In the genomic region with DNA sequence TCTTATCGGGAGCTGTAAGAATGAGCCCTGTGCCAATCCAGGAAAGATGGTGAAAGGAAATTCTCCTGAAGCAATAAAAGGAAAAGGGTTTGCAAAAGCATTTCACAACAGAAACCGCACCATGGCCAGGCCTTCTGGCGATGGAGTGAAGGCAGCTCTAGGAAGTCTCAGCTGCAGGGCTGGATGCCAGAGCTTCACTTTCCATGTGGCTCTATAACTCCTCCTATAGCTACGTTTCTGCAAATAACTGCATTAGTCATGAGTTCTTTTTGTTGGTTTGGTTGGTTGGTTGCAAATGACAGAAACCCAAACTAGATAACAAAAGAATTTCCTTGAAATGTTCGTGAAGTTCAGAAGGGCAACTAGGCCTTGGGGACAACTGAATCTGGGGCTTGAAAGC, we compare ENCODE assay signal across 13 cellular contexts.
A peak's percentile ranks its signal among the peaks of the same experiment; 100 is the strongest.
DNase-seq lines count a peak whose midpoint lies in the region; ATAC-seq and TF ChIP-seq lines count a peak whose summit lies in the region.
"Had no signal": no experiment of that assay in that cellular context is flagged by ENCODE, and none has a peak within 500 bp of the region (broad histone marks: within the 10 kb centered on the region; RNA-seq: fewer than 3 reads in every experiment).

No MANE protein-coding gene starts in this region.

- ATAC-seq in left colon (peak; percentile 41), GM18858 (IDR thresholded peaks at IDR 0.05; ENCODE audit: unreplicated experiment) (no peak), HG02571 (IDR thresholded peaks at IDR 0.05; ENCODE audit: unreplicated experiment) (no peak)

- H3K4me1 Mint-ChIP-seq in CD14-positive monocyte, result peaks cover 62% of the 10 kb centered on the region
- H3K4me1 Mint-ChIP-seq in activated T-helper 2 cell treated with anti-CD3 and anti-CD28 coated beads, Interferon-gamma antibody, Interleukin-2, Interleukin-4, amounts not matched to agents 10 μg/mL and 5 μg/mL and 100 μg/mL, durations not matched to agents 14 hours and 24 hours and 36 hours (ENCODE audit: low read depth), result peaks cover 39% of the 10 kb centered on the region

- intact Hi-C loops in CD14-positive monocyte (cut with micrococcal nuclease), result loop anchor here (5.0 to 10.0 kb wide), 5 partner anchors 86 to 436 kb away; partner anchors contain the start of genes PGM2 (in 1 of the 2) and RELL1 (in 1 of the 2)
- intact Hi-C loops in activated T-helper 2 cell treated with anti-CD3 and anti-CD28 coated beads, Interferon-gamma antibody, Interleukin-2, Interleukin-4, amounts not matched to agents 10 μg/mL and 5 μg/mL and 100 μg/mL, durations not matched to agents 14 hours and 24 hours and 36 hours (cut with micrococcal nuclease), result loop anchor here (1.0 to 5.0 kb wide), 6 partner anchors 65 to 436 kb away; partner anchors contain the start of gene TBC1D1
- intact Hi-C loops in left colon (cut with DNase I, micrococcal nuclease), result loop anchor here in 1 of 2 donors (10.0 kb wide), 1 partner anchor 433 kb away; no protein-coding TSS in a partner anchor

- H3K27ac Mint-ChIP-seq in CD14-positive monocyte, result peak overlapping the region; percentile 73 to 88 (median 83)
- peak overlapping the region; percentile 88 for H3K27ac Mint-ChIP-seq in activated T-helper 2 cell treated with anti-CD3 and anti-CD28 coated beads, Interferon-gamma antibody, Interleukin-2, Interleukin-4, amounts not matched to agents 10 μg/mL and 5 μg/mL and 100 μg/mL, durations not matched to agents 14 hours and 24 hours and 36 hours
- H3K27ac Mint-ChIP-seq: activated naive CD8-positive, alpha-beta T cell treated with anti-CD3 and anti-CD28 coated beads, Interleukin-2, amount 10 ng/mL, durations not matched to agents 7 days and 5 days had no signal

- no peak overlapping the region for H3K4me3 Mint-ChIP-seq in CD14-positive monocyte
- no peak overlapping the region for H3K4me3 Mint-ChIP-seq in activated T-helper 2 cell treated with anti-CD3 and anti-CD28 coated beads, Interferon-gamma antibody, Interleukin-2, Interleukin-4, amounts not matched to agents 10 μg/mL and 5 μg/mL and 100 μg/mL, durations not matched to agents 14 hours and 24 hours and 36 hours (ENCODE audit: low read depth)
- H3K4me3 Mint-ChIP-seq: activated naive CD8-positive, alpha-beta T cell treated with anti-CD3 and anti-CD28 coated beads, Interleukin-2, amount 10 ng/mL, durations not matched to agents 7 days and 5 days had no signal

- H3K9me3 Mint-ChIP-seq in CD14-positive monocyte, result peaks cover 4 to 13% (median 7%) of the 10 kb centered on the region in 7 donors
- no peaks in the 10 kb centered on the region for H3K9me3 Mint-ChIP-seq in activated T-helper 2 cell treated with anti-CD3 and anti-CD28 coated beads, Interferon-gamma antibody, Interleukin-2, Interleukin-4, amounts not matched to agents 10 μg/mL and 5 μg/mL and 100 μg/mL, durations not matched to agents 14 hours and 24 hours and 36 hours
- H3K9me3 Mint-ChIP-seq: activated naive CD8-positive, alpha-beta T cell treated with anti-CD3 and anti-CD28 coated beads, Interleukin-2, amount 10 ng/mL, durations not matched to agents 7 days and 5 days had no signal

- H3K27me3 Mint-ChIP-seq in CD14-positive monocyte (ENCODE audit: low read depth in 3 of 3), result no peaks in the 10 kb centered on the region
- no peaks in the 10 kb centered on the region for H3K27me3 Mint-ChIP-seq in activated T-helper 2 cell treated with anti-CD3 and anti-CD28 coated beads, Interferon-gamma antibody, Interleukin-2, Interleukin-4, amounts not matched to agents 10 μg/mL and 5 μg/mL and 100 μg/mL, durations not matched to agents 14 hours and 24 hours and 36 hours (ENCODE audit: low read depth)
- H3K27me3 Mint-ChIP-seq: activated naive CD8-positive, alpha-beta T cell treated with anti-CD3 and anti-CD28 coated beads, Interleukin-2, amount 10 ng/mL, durations not matched to agents 7 days and 5 days had no signal

- DNase-seq in CD14-positive monocyte (ENCODE audit: low spot score) (no peak), Kasumi-1 (lab: John Stamatoyannopoulos, UW) (peak; percentile 79 to 80), left colon (peak; percentile 34 to 56), KG1 (lab: John Stamatoyannopoulos, UW) (no peak), NCI-H82 treated with DMSO at 0.1 percent for 48 hours (lab: John Stamatoyannopoulos, UW; ENCODE audit: unreplicated experiment) (no peak)
- no peak for DNase-seq in activated T-helper 2 cell treated with anti-CD3 and anti-CD28 coated beads, Interferon-gamma antibody, Interleukin-2, Interleukin-4, amounts not matched to agents 10 μg/mL and 5 μg/mL and 100 μg/mL, durations not matched to agents 14 hours and 24 hours and 36 hours (ENCODE audit: low spot score)
- DNase-seq: activated naive CD8-positive, alpha-beta T cell treated with anti-CD3 and anti-CD28 coated beads, Interleukin-2, amount 10 ng/mL, durations not matched to agents 7 days and 5 days; DMS79; erythroblast; NCI-H526; sigmoid colon had no signal

- TF ChIP-seq CTCF in CD14-positive monocyte (IDR thresholded peaks at IDR 0.05), result no peak

- peaks cover 0 to 6% of the 10 kb centered on the region in 2 donors for H3K36me3 Mint-ChIP-seq in CD14-positive monocyte
- H3K36me3 Mint-ChIP-seq in activated T-helper 2 cell treated with anti-CD3 and anti-CD28 coated beads, Interferon-gamma antibody, Interleukin-2, Interleukin-4, amounts not matched to agents 10 μg/mL and 5 μg/mL and 100 μg/mL, durations not matched to agents 14 hours and 24 hours and 36 hours (ENCODE audit: low read depth), result no peaks in the 10 kb centered on the region

Comparison
In these comparisons a context has a peak if more than half of its experiments do, and no peak if none do; other contexts are left out.
1. DNase-seq: peak in Kasumi-1 (2 of 2) and left colon (2 of 2); none in CD14-positive monocyte (single experiment), activated T-helper 2 cell treated with anti-CD3 and anti-CD28 coated beads, Interferon-gamma antibody, Interleukin-2, Interleukin-4, amounts not matched to agents 10 μg/mL and 5 μg/mL and 100 μg/mL, durations not matched to agents 14 hours and 24 hours and 36 hours (single experiment), KG1 (single experiment) and NCI-H82 treated with DMSO at 0.1 percent for 48 hours (single experiment).